ENCODE assay signal across 2 cellular contexts in the genomic region with DNA sequence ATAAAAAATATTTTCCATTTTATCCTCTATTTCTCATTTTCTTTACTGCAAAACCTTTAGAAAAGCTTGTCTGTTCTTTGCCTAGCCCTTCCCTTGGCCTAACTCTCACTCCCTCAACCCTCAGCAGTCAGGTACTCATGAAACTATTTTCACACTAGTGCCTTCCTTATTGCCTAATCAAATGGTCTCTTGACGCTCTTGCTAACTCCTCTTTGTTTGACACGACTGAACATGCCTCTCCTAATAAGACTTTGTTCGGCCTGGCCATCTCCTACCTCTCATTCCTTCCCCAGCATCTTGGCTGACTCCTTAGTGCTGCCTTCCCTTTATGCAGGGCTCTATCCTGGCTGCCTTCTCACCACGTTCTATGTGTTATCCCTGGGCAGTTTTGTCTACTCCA.
A peak's percentile ranks its signal among the peaks of the same experiment; 100 is the strongest.
TF ChIP-seq lines count a peak whose summit lies in the region.

No MANE protein-coding gene starts in this region.

TF ChIP-seq in IMR-90, 13 proteins besides CTCF, POLR2A, EP300 and RAD21:
- TF ChIP-seq BHLHE40 (IDR thresholded peaks at IDR 0.05; ENCODE audit: low read depth, low read length), result no peak
- TF ChIP-seq CEBPB (IDR thresholded peaks at IDR 0.05; ENCODE audit: low read depth, low read length), result 0 out of 2 replicates have a peak, but pooled peaks have one; percentile 16

TF ChIP-seq in SK-N-SH, 30 proteins besides CTCF, POLR2A, EP300 and RAD21:
- TF ChIP-seq, protein P1, sequence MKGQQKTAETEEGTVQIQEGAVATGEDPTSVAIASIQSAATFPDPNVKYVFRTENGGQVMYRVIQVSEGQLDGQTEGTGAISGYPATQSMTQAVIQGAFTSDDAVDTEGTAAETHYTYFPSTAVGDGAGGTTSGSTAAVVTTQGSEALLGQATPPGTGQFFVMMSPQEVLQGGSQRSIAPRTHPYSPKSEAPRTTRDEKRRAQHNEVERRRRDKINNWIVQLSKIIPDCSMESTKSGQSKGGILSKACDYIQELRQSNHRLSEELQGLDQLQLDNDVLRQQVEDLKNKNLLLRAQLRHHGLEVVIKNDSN (IDR thresholded peaks at IDR 0.05; ENCODE audit: borderline replicate concordance, low read depth), result no peak
- TF ChIP-seq TCF12 (IDR thresholded peaks at IDR 0.05) (no peak), RXRA (IDR thresholded peaks at IDR 0.05; ENCODE audit: borderline replicate concordance, low read depth) (no peak), CHD2 (IDR thresholded peaks at IDR 0.05; ENCODE audit: low read length, partially characterized antibody) (no peak), POLR2AphosphoS5 (IDR thresholded peaks at IDR 0.05; ENCODE audit: low read depth, low read length) (no peak), YY1 (IDR thresholded peaks at IDR 0.05; ENCODE audit: low read depth) (no peak), EZH2phosphoT487 (IDR thresholded peaks at IDR 0.05; ENCODE audit: borderline replicate concordance, low read depth) (no peak), FOXJ3 (CRISPR knock-in tag; IDR thresholded peaks at IDR 0.05) (no peak), RCOR1 (IDR thresholded peaks at IDR 0.05; ENCODE audit: low read length) (no peak), FOSL2 (IDR thresholded peaks at IDR 0.05; ENCODE audit: borderline replicate concordance, low read depth) (no peak), MXI1 (IDR thresholded peaks at IDR 0.05; ENCODE audit: low read depth, low read length) (no peak), MEF2A (IDR thresholded peaks at IDR 0.05; ENCODE audit: borderline replicate concordance, low read depth) (no peak), ELF1 (IDR thresholded peaks at IDR 0.05) (no peak), NRF1 (IDR thresholded peaks at IDR 0.05; ENCODE audit: low read depth, low read length) (no peak)
- TF ChIP-seq, protein P2, sequence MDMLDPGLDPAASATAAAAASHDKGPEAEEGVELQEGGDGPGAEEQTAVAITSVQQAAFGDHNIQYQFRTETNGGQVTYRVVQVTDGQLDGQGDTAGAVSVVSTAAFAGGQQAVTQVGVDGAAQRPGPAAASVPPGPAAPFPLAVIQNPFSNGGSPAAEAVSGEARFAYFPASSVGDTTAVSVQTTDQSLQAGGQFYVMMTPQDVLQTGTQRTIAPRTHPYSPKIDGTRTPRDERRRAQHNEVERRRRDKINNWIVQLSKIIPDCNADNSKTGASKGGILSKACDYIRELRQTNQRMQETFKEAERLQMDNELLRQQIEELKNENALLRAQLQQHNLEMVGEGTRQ (IDR thresholded peaks at IDR 0.05; ENCODE audit: borderline replicate concordance, low read depth, low read length), result no peak
- TF ChIP-seq, protein P3, sequence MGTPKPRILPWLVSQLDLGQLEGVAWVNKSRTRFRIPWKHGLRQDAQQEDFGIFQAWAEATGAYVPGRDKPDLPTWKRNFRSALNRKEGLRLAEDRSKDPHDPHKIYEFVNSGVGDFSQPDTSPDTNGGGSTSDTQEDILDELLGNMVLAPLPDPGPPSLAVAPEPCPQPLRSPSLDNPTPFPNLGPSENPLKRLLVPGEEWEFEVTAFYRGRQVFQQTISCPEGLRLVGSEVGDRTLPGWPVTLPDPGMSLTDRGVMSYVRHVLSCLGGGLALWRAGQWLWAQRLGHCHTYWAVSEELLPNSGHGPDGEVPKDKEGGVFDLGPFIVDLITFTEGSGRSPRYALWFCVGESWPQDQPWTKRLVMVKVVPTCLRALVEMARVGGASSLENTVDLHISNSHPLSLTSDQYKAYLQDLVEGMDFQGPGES (IDR thresholded peaks at IDR 0.05; ENCODE audit: low read depth, low read length), result no peak
- TF ChIP-seq, protein P4, sequence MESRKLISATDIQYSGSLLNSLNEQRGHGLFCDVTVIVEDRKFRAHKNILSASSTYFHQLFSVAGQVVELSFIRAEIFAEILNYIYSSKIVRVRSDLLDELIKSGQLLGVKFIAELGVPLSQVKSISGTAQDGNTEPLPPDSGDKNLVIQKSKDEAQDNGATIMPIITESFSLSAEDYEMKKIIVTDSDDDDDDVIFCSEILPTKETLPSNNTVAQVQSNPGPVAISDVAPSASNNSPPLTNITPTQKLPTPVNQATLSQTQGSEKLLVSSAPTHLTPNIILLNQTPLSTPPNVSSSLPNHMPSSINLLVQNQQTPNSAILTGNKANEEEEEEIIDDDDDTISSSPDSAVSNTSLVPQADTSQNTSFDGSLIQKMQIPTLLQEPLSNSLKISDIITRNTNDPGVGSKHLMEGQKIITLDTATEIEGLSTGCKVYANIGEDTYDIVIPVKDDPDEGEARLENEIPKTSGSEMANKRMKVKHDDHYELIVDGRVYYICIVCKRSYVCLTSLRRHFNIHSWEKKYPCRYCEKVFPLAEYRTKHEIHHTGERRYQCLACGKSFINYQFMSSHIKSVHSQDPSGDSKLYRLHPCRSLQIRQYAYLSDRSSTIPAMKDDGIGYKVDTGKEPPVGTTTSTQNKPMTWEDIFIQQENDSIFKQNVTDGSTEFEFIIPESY (IDR thresholded peaks at IDR 0.05; ENCODE audit: borderline replicate concordance, low read depth), result no peak
- TF ChIP-seq, protein P5, sequence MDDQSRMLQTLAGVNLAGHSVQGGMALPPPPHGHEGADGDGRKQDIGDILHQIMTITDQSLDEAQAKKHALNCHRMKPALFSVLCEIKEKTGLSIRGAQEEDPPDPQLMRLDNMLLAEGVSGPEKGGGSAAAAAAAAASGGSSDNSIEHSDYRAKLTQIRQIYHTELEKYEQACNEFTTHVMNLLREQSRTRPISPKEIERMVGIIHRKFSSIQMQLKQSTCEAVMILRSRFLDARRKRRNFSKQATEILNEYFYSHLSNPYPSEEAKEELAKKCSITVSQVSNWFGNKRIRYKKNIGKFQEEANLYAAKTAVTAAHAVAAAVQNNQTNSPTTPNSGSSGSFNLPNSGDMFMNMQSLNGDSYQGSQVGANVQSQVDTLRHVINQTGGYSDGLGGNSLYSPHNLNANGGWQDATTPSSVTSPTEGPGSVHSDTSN (IDR thresholded peaks at IDR 0.05), result no peak
